8 cellular contexts compared by ENCODE assay signal in the genomic region with DNA sequence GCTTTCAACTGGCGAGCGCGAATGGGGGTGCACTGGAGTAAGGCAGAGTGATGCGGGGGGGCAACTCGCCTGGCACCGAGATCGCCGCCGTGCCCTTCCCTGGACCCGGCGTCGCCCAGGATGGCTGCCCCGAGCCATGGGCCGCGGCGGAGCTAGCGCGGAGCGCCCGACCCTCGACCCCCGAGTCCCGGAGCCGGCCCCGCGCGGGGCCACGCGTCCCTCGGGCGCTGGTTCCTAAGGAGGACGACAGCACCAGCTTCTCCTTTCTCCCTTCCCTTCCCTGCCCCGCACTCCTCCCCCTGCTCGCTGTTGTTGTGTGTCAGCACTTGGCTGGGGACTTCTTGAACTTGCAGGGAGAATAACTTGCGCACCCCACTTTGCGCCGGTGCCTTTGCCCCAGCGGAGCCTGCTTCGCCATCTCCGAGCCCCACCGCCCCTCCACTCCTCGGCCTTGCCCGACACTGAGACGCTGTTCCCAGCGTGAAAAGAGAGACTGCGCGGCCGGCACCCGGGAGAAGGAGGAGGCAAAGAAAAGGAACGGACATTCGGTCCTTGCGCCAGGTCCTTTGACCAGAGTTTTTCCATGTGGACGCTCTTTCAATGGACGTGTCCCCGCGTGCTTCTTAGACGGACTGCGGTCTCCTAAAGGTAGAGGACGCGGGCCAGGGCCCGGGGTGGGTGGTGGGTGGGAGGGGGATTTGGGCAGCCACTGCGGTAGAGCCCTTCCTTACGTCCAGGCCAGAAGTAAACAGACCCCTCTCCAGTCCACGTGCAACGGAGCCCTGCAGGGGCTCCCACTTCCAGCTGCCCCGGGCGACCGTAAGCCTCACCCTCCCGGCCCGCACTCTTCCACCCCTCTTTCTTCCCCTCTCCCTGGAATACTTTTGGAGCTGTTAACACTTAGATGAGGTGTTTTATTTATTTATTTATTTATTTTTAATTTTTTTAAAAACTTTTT. TPM values are rescaled to one million over a fixed set of nuclear protein-coding genes. Genes with fewer than 3 reads are reported as not detected.
DNase-seq lines count a peak whose midpoint lies in the region; ATAC-seq and TF ChIP-seq lines count a peak whose summit lies in the region.

No MANE protein-coding gene starts in this region.

- peak overlapping the region; percentile 80 to 91 (median 83) for H3K4me3 Mint-ChIP-seq in brain
- peak overlapping the region in 1 of 2 donors; percentile 42 for H3K4me3 Mint-ChIP-seq in stimulated activated naive CD8-positive, alpha-beta T cell treated with anti-CD3 and anti-CD28 coated beads, Interleukin-15, amount 100 ng/mL, for 72 hours

- H3K4me1 Mint-ChIP-seq in brain: peaks cover 30% of the 10 kb centered on the region
- H3K4me1 Mint-ChIP-seq in stimulated activated naive CD8-positive, alpha-beta T cell treated with anti-CD3 and anti-CD28 coated beads, Interleukin-15, amount 100 ng/mL, for 72 hours: peaks cover 8% of the 10 kb centered on the region

- H3K36me3 Mint-ChIP-seq in brain: no peaks in the 10 kb centered on the region

- ATAC-seq in stimulated activated naive CD8-positive, alpha-beta T cell treated with anti-CD3 and anti-CD28 coated beads, Interleukin-15, amount 100 ng/mL, for 72 hours: peak; percentile 16

- POLR2A ChIA-PET in BJ (lab: Charles Lee): no interaction called here

- H3K27me3 Mint-ChIP-seq in brain: peaks cover 68% of the 10 kb centered on the region
- peaks cover 66% of the 10 kb centered on the region for H3K27me3 Mint-ChIP-seq in stimulated activated naive CD8-positive, alpha-beta T cell treated with anti-CD3 and anti-CD28 coated beads, Interleukin-15, amount 100 ng/mL, for 72 hours

- H3K36me3 ChIP-seq in BJ (ENCODE audit: control insufficient read depth, insufficient read depth, low read length): no peaks in the 10 kb centered on the region

- H3K27ac Mint-ChIP-seq in brain: no peak overlapping the region
- no peak overlapping the region for H3K27ac Mint-ChIP-seq in stimulated activated naive CD8-positive, alpha-beta T cell treated with anti-CD3 and anti-CD28 coated beads, Interleukin-15, amount 100 ng/mL, for 72 hours

- TF ChIP-seq CTCF in BJ (IDR thresholded peaks at IDR 0.05; ENCODE audit: insufficient read depth, low read depth, low read length): no peak
- TF ChIP-seq CTCF in HFF-Myc (IDR thresholded peaks at IDR 0.05; ENCODE audit: low read depth, low read length, missing control alignments): no peak
- no peak for TF ChIP-seq CTCF in brain (conservative IDR thresholded peaks at IDR 0.05)

- no peak for DNase-seq in BJ (ENCODE audit: low read depth)
- DNase-seq in HFF-Myc (ENCODE audit: extremely low read depth, low read depth): no peak
- DNase-seq in islet precursor cell: peak; percentile 61
- DNase-seq in stimulated activated naive CD8-positive, alpha-beta T cell treated with anti-CD3 and anti-CD28 coated beads, Interleukin-15, amount 100 ng/mL, for 72 hours: no peak
- DNase-seq in T-helper 1 cell: no peak
- no peak for DNase-seq in NCI-H446 (lab: John Stamatoyannopoulos, UW)
- DNase-seq in HPDE6-E6E7 (ENCODE audit: extremely low spot score): no peak

- H3K4me3 ChIP-seq in BJ (ENCODE audit: low read depth, low read length) (peak overlapping the region; percentile 44), HFF-Myc (replicated peaks; ENCODE audit: low read depth, low read length) (peak overlapping the region; percentile 54)

- CTCF ChIA-PET in BJ (lab: Yijun Ruan, JAX): interaction anchor here (1.2 to 1.4 kb wide), 2 partner anchors 11 to 53 kb away, joined by 3 to 4 read pairs; no protein-coding TSS in a partner anchor

- H3K9me3 Mint-ChIP-seq in brain: peaks cover 0 to 5% (median 0%) of the 10 kb centered on the region in 5 experiments
- H3K9me3 Mint-ChIP-seq in stimulated activated naive CD8-positive, alpha-beta T cell treated with anti-CD3 and anti-CD28 coated beads, Interleukin-15, amount 100 ng/mL, for 72 hours: no peaks in the 10 kb centered on the region

- H3K27me3 ChIP-seq in BJ (ENCODE audit: control insufficient read depth, insufficient read depth, low read length): peaks cover 15% of the 10 kb centered on the region

RNA-seq across cellular contexts. Expression of gene BMP2, which starts 1.0 kb away (rescaled TPM):
- 0.07 TPM in 2 replicates for polyA plus RNA-seq in BJ (2011; rRNA removed)
- 0.05 TPM in 1 of 2 replicates, not detected in the other for polyA minus RNA-seq in BJ (2011; rRNA and poly(A)+ RNA removed)
- 4.4 TPM for polyA plus RNA-seq in brain (ENCODE audit: insufficient read depth, low read depth, low replicate concordance)
